In genomic region chr20:45029884-45030283, GRCh38 we compare ENCODE assay signal across 17 cellular contexts.
DNase-seq lines count a peak whose midpoint lies in the region; ATAC-seq and TF ChIP-seq lines count a peak whose summit lies in the region.
"Had no signal": no experiment of that assay in that cellular context is flagged by ENCODE, and none has a peak within 500 bp of the region (broad histone marks: within the 10 kb centered on the region; RNA-seq: fewer than 3 reads in every experiment).

No MANE protein-coding gene starts in this region.

- POLR2A ChIA-PET in activated CD4-positive, alpha-beta T cell treated with anti-CD3 and anti-CD28 coated beads for 36 hours (lab: Charles Lee) = interaction anchor here (0.6 to 0.9 kb wide), 3 partner anchors 59 to 88 kb away, joined by 3 to 4 read pairs (median 3); no protein-coding TSS in a partner anchor

- no peak overlapping the region for H3K4me3 Mint-ChIP-seq in activated CD4-positive, alpha-beta T cell treated with anti-CD3 and anti-CD28 coated beads for 36 hours
- H3K4me3 Mint-ChIP-seq in stimulated activated naive CD8-positive, alpha-beta T cell treated with anti-CD3 and anti-CD28 coated beads, Interleukin-15, Interleukin-2, amounts not matched to agents 100 ng/mL and 50 ng/mL, for 24 hours = no peak overlapping the region
- H3K4me3 Mint-ChIP-seq in endodermal cell = no peak overlapping the region
- no peak overlapping the region for H3K4me3 Mint-ChIP-seq in immature natural killer cell
- H3K4me3 Mint-ChIP-seq: HFFc6 had no signal

- ATAC-seq in activated CD4-positive, alpha-beta T cell treated with anti-CD3 and anti-CD28 coated beads for 36 hours = peak; percentile 71
- ATAC-seq in stimulated activated naive CD8-positive, alpha-beta T cell treated with anti-CD3 and anti-CD28 coated beads, Interleukin-15, Interleukin-2, amounts not matched to agents 100 U/mL and 50 U/mL, for 24 hours = no peak
- ATAC-seq in left ventricle myocardium superior = no peak

- no peaks in the 10 kb centered on the region for H3K27me3 ChIP-seq in endodermal cell (ENCODE audit: control insufficient read depth, insufficient read depth, low read length, poor library complexity, severe bottlenecking)

- H3K36me3 Mint-ChIP-seq in activated CD4-positive, alpha-beta T cell treated with anti-CD3 and anti-CD28 coated beads for 36 hours (ENCODE audit: low read depth) = peaks cover 70% of the 10 kb centered on the region
- H3K36me3 Mint-ChIP-seq in stimulated activated naive CD8-positive, alpha-beta T cell treated with anti-CD3 and anti-CD28 coated beads, Interleukin-15, Interleukin-2, amounts not matched to agents 100 ng/mL and 50 ng/mL, for 24 hours (ENCODE audit: low read depth) = peaks cover 77% of the 10 kb centered on the region
- H3K36me3 Mint-ChIP-seq in endodermal cell (ENCODE audit: low read depth) = peaks cover 44% of the 10 kb centered on the region
- peaks cover 30 to 41% (median 35%) of the 10 kb centered on the region in 3 donors for H3K36me3 Mint-ChIP-seq in immature natural killer cell

- no peak overlapping the region for H3K9ac ChIP-seq in endodermal cell (ENCODE audit: extremely low read depth, low read length, poor library complexity, severe bottlenecking)

- no peaks in the 10 kb centered on the region for H3K27me3 Mint-ChIP-seq in activated CD4-positive, alpha-beta T cell treated with anti-CD3 and anti-CD28 coated beads for 36 hours
- H3K27me3 Mint-ChIP-seq in stimulated activated naive CD8-positive, alpha-beta T cell treated with anti-CD3 and anti-CD28 coated beads, Interleukin-15, Interleukin-2, amounts not matched to agents 100 ng/mL and 50 ng/mL, for 24 hours = no peaks in the 10 kb centered on the region
- no peaks in the 10 kb centered on the region for H3K27me3 Mint-ChIP-seq in endodermal cell (ENCODE audit: insufficient read depth)
- H3K27me3 Mint-ChIP-seq in immature natural killer cell (ENCODE audit: low read depth in 3 of 3) = peaks cover 0 to 1% (median 0%) of the 10 kb centered on the region in 3 donors

- no peak for TF ChIP-seq CTCF in endodermal cell (conservative IDR thresholded peaks at IDR 0.05)

- intact Hi-C loops in activated CD4-positive, alpha-beta T cell treated with anti-CD3 and anti-CD28 coated beads for 36 hours (cut with DNase I, micrococcal nuclease) = no loop called here
- intact Hi-C loops in left ventricle myocardium superior (cut with micrococcal nuclease) = no loop called here

- no peak overlapping the region for H3K27ac ChIP-seq in endodermal cell (ENCODE audit: low read depth, low read length)

- no peaks in the 10 kb centered on the region for H3K9me3 Mint-ChIP-seq in activated CD4-positive, alpha-beta T cell treated with anti-CD3 and anti-CD28 coated beads for 36 hours (ENCODE audit: low read depth)
- no peaks in the 10 kb centered on the region for H3K9me3 Mint-ChIP-seq in stimulated activated naive CD8-positive, alpha-beta T cell treated with anti-CD3 and anti-CD28 coated beads, Interleukin-15, Interleukin-2, amounts not matched to agents 100 ng/mL and 50 ng/mL, for 24 hours
- H3K9me3 Mint-ChIP-seq in endodermal cell (no peaks in the 10 kb centered on the region), immature natural killer cell (no peaks in the 10 kb centered on the region)
- H3K9me3 Mint-ChIP-seq: HFFc6 had no signal

- H3K4me3 ChIP-seq in endodermal cell (ENCODE audit: low read length) = no peak overlapping the region

- H3K36me3 ChIP-seq in endodermal cell (ENCODE audit: control insufficient read depth, insufficient read depth, low read length) = peaks cover 24% of the 10 kb centered on the region

- H3K9me3 ChIP-seq in endodermal cell (ENCODE audit: control insufficient read depth, low read length) = no peaks in the 10 kb centered on the region

- no peaks in the 10 kb centered on the region for H3K4me1 ChIP-seq in endodermal cell (ENCODE audit: control insufficient read depth, insufficient read depth, low read length)

- WGBS in endodermal cell (ENCODE audit: insufficient coverage in 1 of 2, insufficient read length in 1 of 2), 2 experiments = 88 to 100% methylated on average over 1 to 3 of the region's 3 CpGs

- CTCF ChIA-PET in activated CD4-positive, alpha-beta T cell treated with anti-CD3 and anti-CD28 coated beads for 36 hours (lab: Charles Lee) = interaction anchor here (0.5 to 3.9 kb wide), 9 partner anchors 9 to 264 kb away, joined by 3 to 34 read pairs (median 3); no protein-coding TSS in a partner anchor

- peak overlapping the region; percentile 75 for H3K27ac Mint-ChIP-seq in activated CD4-positive, alpha-beta T cell treated with anti-CD3 and anti-CD28 coated beads for 36 hours
- peak overlapping the region; percentile 46 for H3K27ac Mint-ChIP-seq in stimulated activated naive CD8-positive, alpha-beta T cell treated with anti-CD3 and anti-CD28 coated beads, Interleukin-15, Interleukin-2, amounts not matched to agents 100 ng/mL and 50 ng/mL, for 24 hours
- H3K27ac Mint-ChIP-seq in endodermal cell (peak overlapping the region; percentile 17), immature natural killer cell (peak overlapping the region in 2 of 6 donors; percentile 55 to 67)
- H3K27ac Mint-ChIP-seq: HFFc6 had no signal

- H3K4me1 Mint-ChIP-seq in activated CD4-positive, alpha-beta T cell treated with anti-CD3 and anti-CD28 coated beads for 36 hours = peaks cover 81% of the 10 kb centered on the region
- peaks cover 70% of the 10 kb centered on the region for H3K4me1 Mint-ChIP-seq in stimulated activated naive CD8-positive, alpha-beta T cell treated with anti-CD3 and anti-CD28 coated beads, Interleukin-15, Interleukin-2, amounts not matched to agents 100 ng/mL and 50 ng/mL, for 24 hours (ENCODE audit: low read depth)
- peaks cover 20% of the 10 kb centered on the region for H3K4me1 Mint-ChIP-seq in endodermal cell
- peaks cover 52 to 84% of the 10 kb centered on the region in 2 donors for H3K4me1 Mint-ChIP-seq in immature natural killer cell

- no peak for DNase-seq in activated CD4-positive, alpha-beta T cell treated with anti-CD3 and anti-CD28 coated beads for 36 hours
- DNase-seq in activated CD4-positive, alpha-beta T cell treated with anti-CD3 and anti-CD28 coated beads for 48 hours = no peak
- no peak for DNase-seq in stimulated activated naive CD8-positive, alpha-beta T cell treated with anti-CD3 and anti-CD28 coated beads, Interleukin-15, Interleukin-2, amounts not matched to agents 100 U/mL and 50 U/mL, for 24 hours
- no peak for DNase-seq in endodermal cell
- DNase-seq in immature natural killer cell = no peak
- no peak for DNase-seq in A172 (ENCODE audit: low spot score)
- DNase-seq in left ventricle myocardium superior = no peak
- DNase-seq: 8988T; GF-D8; HFFc6; KBM-7; NCI-H1417 treated with DMSO at 0.1 percent for 48 hours; NCI-H2029; NCI-H2171; NCI-H446; NK-92 treated with Interleukin-12 subunit alpha and Interleukin-12 subunit beta, amount 100 ng/mL, for 24 hours had no signal
